In the genomic region with DNA sequence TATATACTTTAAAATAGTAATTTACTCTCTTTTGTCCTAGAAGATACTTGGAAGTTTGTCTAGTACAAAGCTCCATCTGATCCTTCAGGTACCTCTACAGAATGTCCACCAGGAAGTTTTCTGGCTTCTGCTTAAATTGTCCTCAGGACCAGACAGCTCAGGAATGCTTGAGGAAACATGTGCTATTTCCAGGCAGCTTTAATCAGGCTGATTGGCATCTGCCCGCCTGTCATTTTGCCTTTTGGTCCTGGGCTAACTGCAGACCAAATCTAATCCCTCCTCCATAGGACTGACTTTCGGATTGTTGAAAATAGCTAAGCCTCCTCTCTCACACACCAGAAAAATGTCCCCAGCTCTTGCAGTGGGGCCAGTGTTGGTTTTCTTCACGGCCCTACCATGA, we compare ENCODE assay signal across 8 cellular contexts.
"Had no signal": no experiment of that assay in that cellular context is flagged by ENCODE, and none has a peak within 500 bp of the region (broad histone marks: within the 10 kb centered on the region; RNA-seq: fewer than 3 reads in every experiment).

No MANE protein-coding gene starts in this region.

- ATAC-seq: HepG2 had no signal

- H3K27ac ChIP-seq: GM23248, HL-60 had no signal

- H3K36me3 Mint-ChIP-seq: IgD-negative memory B cell had no signal

- FAIRE-seq: HepG2 had no signal

- H3K4me3 ChIP-seq: GM23248 had no signal

- DNase-seq: GM23248, GOT3, H7, HCEC 1CT, KBM-7 had no signal

- H3K4me3 Mint-ChIP-seq: IgD-negative memory B cell had no signal

- H3K4me1 Mint-ChIP-seq: IgD-negative memory B cell had no signal

- H3K9ac ChIP-seq: GM23248 had no signal
